Comparison of ENCODE assay signal across 29 cellular contexts in the genomic region with DNA sequence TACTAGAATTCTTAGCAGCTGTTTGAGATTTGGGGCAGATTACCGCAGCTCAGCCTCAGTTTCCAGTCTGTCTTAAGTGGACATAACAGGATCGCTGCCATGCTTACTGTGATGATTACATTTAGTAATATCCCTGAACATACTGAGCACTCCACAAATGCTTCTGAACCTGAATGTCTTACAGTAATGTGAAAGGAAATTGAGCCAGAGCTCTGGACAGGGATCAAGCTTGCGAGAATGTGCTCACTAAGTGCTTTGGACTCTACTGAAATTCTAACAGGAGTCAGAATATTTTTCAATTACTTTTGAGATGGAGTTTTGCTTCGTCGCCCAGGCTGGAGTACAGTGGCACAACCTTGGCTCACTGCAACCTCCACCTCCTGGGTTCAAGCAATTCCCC.
A peak's percentile ranks its signal among the peaks of the same experiment; 100 is the strongest.
DNase-seq lines count a peak whose midpoint lies in the region; ATAC-seq and TF ChIP-seq lines count a peak whose summit lies in the region.
"Had no signal": no experiment of that assay in that cellular context is flagged by ENCODE, and none has a peak within 500 bp of the region (broad histone marks: within the 10 kb centered on the region; RNA-seq: fewer than 3 reads in every experiment).

No MANE protein-coding gene starts in this region.

- H3K9me3 ChIP-seq in left ventricle myocardium inferior (replicated peaks), result no peaks in the 10 kb centered on the region
- H3K9me3 ChIP-seq in transverse colon, result no peaks in the 10 kb centered on the region
- H3K9me3 ChIP-seq: body of pancreas, Peyer's patch, right lobe of liver, SJSA1, uterus had no signal

- TF ChIP-seq CTCF in left ventricle myocardium inferior (IDR thresholded peaks at IDR 0.05; ENCODE audit: borderline replicate concordance) (no peak), transverse colon (IDR thresholded peaks at IDR 0.05) (no peak)

- H3K27me3 ChIP-seq in left ventricle myocardium inferior (ENCODE audit: low read depth) (no peaks in the 10 kb centered on the region), rectal smooth muscle tissue (ENCODE audit: control insufficient read depth, insufficient read depth, low read length) (no peaks in the 10 kb centered on the region), transverse colon (no peaks in the 10 kb centered on the region)
- H3K27me3 ChIP-seq: body of pancreas, Peyer's patch, right lobe of liver, SJSA1, uterus had no signal

- H3K36me3 ChIP-seq in left ventricle myocardium inferior (peaks cover 4% of the 10 kb centered on the region), rectal smooth muscle tissue (ENCODE audit: control insufficient read depth, insufficient read depth, low read length) (no peaks in the 10 kb centered on the region), transverse colon (no peaks in the 10 kb centered on the region)
- H3K36me3 ChIP-seq: Peyer's patch, uterus had no signal

- TF ChIP-seq POLR2A in transverse colon (IDR thresholded peaks at IDR 0.05), result no peak

- H3K9ac ChIP-seq in rectal smooth muscle tissue (ENCODE audit: low read length), result no peak overlapping the region

- in situ Hi-C loops in transverse colon (cut with MboI; ENCODE audit: low pct_ligation_motif_present in 1 of 4, low pct_unique_long_range_greater_than_20kb in 1 of 4, low sequenced_read_pairs in 3 of 4), result loop anchor here (5.0 to 25.0 kb wide), 6 partner anchors 203 to 558 kb away; partner anchors contain the start of gene TEAD1 (in 1 of the 4)

- H3K4me1 ChIP-seq in left ventricle myocardium inferior (peaks cover 67% of the 10 kb centered on the region), rectal smooth muscle tissue (ENCODE audit: control insufficient read depth, insufficient read depth, low read length) (peaks cover 21% of the 10 kb centered on the region), transverse colon (peaks cover 0 to 16% (median 11%) of the 10 kb centered on the region in 4 donors)
- H3K4me1 ChIP-seq: uterus had no signal

- WGBS in transverse colon (ENCODE audit: low coverage in 1 of 2), 2 donors, result 66% methylated on average over 5 of the region's 5 CpGs; no CpG with 5 or more reads in 1 of the 2 donors

- intact Hi-C loops in left ventricle myocardium inferior (cut with micrococcal nuclease) (loop anchor here (2.0 to 10.0 kb wide), 2 partner anchors 476 to 560 kb away; no protein-coding TSS in a partner anchor), left ventricle myocardium superior (cut with micrococcal nuclease) (loop anchor here (5.0 to 10.0 kb wide), 3 partner anchors 206 to 558 kb away; no protein-coding TSS in a partner anchor), transverse colon (cut with DNase I; ENCODE audit: low total_unique reads) (loop anchor here (5.0 kb wide), 2 partner anchors 213 to 563 kb away; no protein-coding TSS in a partner anchor)

- no peak overlapping the region for H3K4me3 ChIP-seq in left ventricle myocardium inferior
- no peak overlapping the region for H3K4me3 ChIP-seq in rectal smooth muscle tissue (ENCODE audit: low read length)
- no peak overlapping the region for H3K4me3 ChIP-seq in transverse colon
- H3K4me3 ChIP-seq: body of pancreas, GM23338, Peyer's patch, right lobe of liver, SJSA1, uterus had no signal

- TF ChIP-seq EP300 in transverse colon (IDR thresholded peaks at IDR 0.05; ENCODE audit: low read depth), result no peak

- DNase-seq in left ventricle myocardium inferior, result no peak
- no peak for DNase-seq in left ventricle myocardium superior
- DNase-seq in fibroblast of gingiva (ENCODE audit: low read depth), result peak; percentile 47
- DNase-seq in transverse colon, result no peak
- no peak for DNase-seq in NCI-H526 (lab: John Stamatoyannopoulos, UW)
- DNase-seq in NCI-H2171 (lab: John Stamatoyannopoulos, UW), result no peak
- DNase-seq in HuH-7 (ENCODE audit: low spot score), result no peak
- DNase-seq: activated CD4-positive, alpha-beta T cell treated with anti-CD3 and anti-CD28 coated beads, Interleukin-2, amount 50 U/mL, for 4 hours; activated CD8-positive, alpha-beta memory T cell treated with anti-CD3 and anti-CD28 coated beads, Interleukin-2, amount 10 ng/mL, durations not matched to agents 7 days and 5 days; activated gamma-delta T cell treated with Interleukin-2 at 50 U/mL for 16 hours; activated T-cell treated with anti-CD3 and anti-CD28 coated beads, Interleukin-2, amount 50 U/mL, for 48 hours; body of pancreas; Calu3; immature natural killer cell; left colon; naive B cell; NCI-H2107; NCI-H748 treated with DMSO at 0.1 percent for 48 hours; Peyer's patch; posterior cingulate gyrus; right lobe of liver; stimulated activated CD4-positive, alpha-beta T cell treated with anti-CD3 and anti-CD28 coated beads, Interleukin-4, amount 100 ng/mL, for 1 hour; substantia nigra; T-helper 1 cell; uterus had no signal

- no peak for ATAC-seq in left ventricle myocardium superior
- ATAC-seq: activated CD4-positive, CD25-positive, alpha-beta regulatory T cell treated with anti-CD3 and anti-CD28 coated beads, Interleukin-2, amount 50 U/mL, for 24 hours; activated CD8-positive, alpha-beta memory T cell treated with anti-CD3 and anti-CD28 coated beads, Interleukin-2, amount 10 ng/mL, durations not matched to agents 7 days and 5 days; body of pancreas; GM23338; left colon; right lobe of liver had no signal

- H3K27ac ChIP-seq in left ventricle myocardium inferior (replicated peaks) (peak overlapping the region; percentile 76), rectal smooth muscle tissue (ENCODE audit: low read depth, low read length) (peak overlapping the region; percentile 47), transverse colon (peak overlapping the region; percentile 67 to 77 (median 74))
- H3K27ac ChIP-seq: body of pancreas, Peyer's patch, right lobe of liver, SJSA1 had no signal
